8 cellular contexts compared by ENCODE assay signal in genomic region chr1:150619576-150620509, GRCh38. TPM values are rescaled to one million over a fixed set of nuclear protein-coding genes. Genes with fewer than 3 reads are reported as not detected.
DNase-seq lines count a peak whose midpoint lies in the region; ATAC-seq, FAIRE-seq and TF ChIP-seq lines count a peak whose summit lies in the region.

No MANE protein-coding gene starts in this region.

- no peak overlapping the region for H3K27ac ChIP-seq in CD8-positive, alpha-beta T cell (ENCODE audit: low read depth, low read length)
- H3K27ac ChIP-seq in IMR-90 (ENCODE audit: insufficient read depth, low read length) (no peak overlapping the region), heart right ventricle (peak overlapping the region; percentile 2 to 87 (median 76))

- no peaks in the 10 kb centered on the region for H3K27me3 ChIP-seq in CD8-positive, alpha-beta T cell (ENCODE audit: insufficient read depth, low read length)
- no peaks in the 10 kb centered on the region for H3K27me3 ChIP-seq in IMR-90 (ENCODE audit: control insufficient read depth, insufficient read depth, low read length)
- no peaks in the 10 kb centered on the region for H3K27me3 ChIP-seq in heart right ventricle

- no peak overlapping the region for H3K23ac ChIP-seq in IMR-90 (ENCODE audit: low read depth, low read length)

- WGBS in IMR-90 (ENCODE audit: extremely low coverage in 2 of 2, insufficient read length in 1 of 2), 2 experiments = 20% methylated on average over 1 of the region's 4 CpGs; no CpG with 5 or more reads in 1 of the 2 experiments
- 9 to 10% methylated on average over 4 of the region's 4 CpGs for whole genome bisulfite sequencing in heart right ventricle, 2 donors

- no peak overlapping the region; the same call in 1 of the 2 replicates for H3K9ac ChIP-seq in IMR-90 (ENCODE audit: low read depth, low read length)

- peaks cover 49% of the 10 kb centered on the region for H3K4me1 Mint-ChIP-seq in CD8-positive, alpha-beta T cell (ENCODE audit: low read depth)
- peaks cover 64% of the 10 kb centered on the region for H3K4me1 Mint-ChIP-seq in activated CD8-positive, alpha-beta T cell treated with anti-CD3 and anti-CD28 coated beads, Interleukin-2, amount 10 ng/mL, durations not matched to agents 7 days and 5 days (ENCODE audit: low read depth)

- 0 out of 2 replicates have a peak, but pooled peaks cover 2% of the 10 kb centered on the region for H3K9me1 ChIP-seq in IMR-90 (ENCODE audit: insufficient read depth, low read length)

- peak overlapping the region; percentile 49 for H3K27ac Mint-ChIP-seq in CD8-positive, alpha-beta T cell
- peak overlapping the region; percentile 31 for H3K27ac Mint-ChIP-seq in activated CD8-positive, alpha-beta T cell treated with anti-CD3 and anti-CD28 coated beads, Interleukin-2, amount 10 ng/mL, durations not matched to agents 7 days and 5 days

- peak overlapping the region in 1 of 2 experiments; percentile 3; a peak in 1 of 4 replicates for H4K8ac ChIP-seq in IMR-90 (ENCODE audit: low read depth in 2 of 2, low read length in 2 of 2)

- no peaks in the 10 kb centered on the region for H4K20me1 ChIP-seq in IMR-90 (ENCODE audit: insufficient read depth, low read length)

- H2BK5ac ChIP-seq in IMR-90 (ENCODE audit: low read depth, low read length, poor library complexity, severe bottlenecking) = peak overlapping the region; percentile 64

- TF ChIP-seq CTCF in CD8-positive, alpha-beta T cell (IDR thresholded peaks at IDR 0.05) = no peak
- TF ChIP-seq CTCF in IMR-90 (conservative IDR thresholded peaks at IDR 0.05; ENCODE audit: low read depth, low read length) (peak; percentile 46), heart right ventricle (IDR thresholded peaks at IDR 0.05) (peak in 7 of 9 donors; percentile 15 to 39 (median 33))

- no peak overlapping the region for H3K4ac ChIP-seq in IMR-90 (ENCODE audit: low read depth, low read length)

- no peak overlapping the region for H2AFZ ChIP-seq in IMR-90 (replicated peaks; ENCODE audit: low read length, poor library complexity)

- H3K18ac ChIP-seq in IMR-90 (ENCODE audit: low read depth, low read length) = no peak overlapping the region; the same call in 1 of the 2 replicates

- no peak overlapping the region for H4K91ac ChIP-seq in IMR-90 (ENCODE audit: insufficient read depth, low read depth, low read length)

- CTCF ChIA-PET in CD8-positive, alpha-beta T cell (lab: Charles Lee) = interaction anchor here (0.5 to 28.8 kb wide), 10 partner anchors 8 to 88 kb away, joined by 3 to 799 read pairs (median 4); partner anchors contain the start of genes ENSA and MCL1
- CTCF ChIA-PET in IMR-90 (lab: Yijun Ruan, JAX) = interaction anchor here (0.6 to 1.9 kb wide), 12 partner anchors 9 to 349 kb away, joined by 3 to 17 read pairs (median 4); partner anchors contain the start of genes ENSA and MCL1
- CTCF ChIA-PET in activated CD8-positive, alpha-beta T cell treated with anti-CD3 and anti-CD28 coated beads, Interleukin-2, amount 10 ng/mL, durations not matched to agents 7 days and 5 days (lab: Charles Lee) = interaction anchor here (0.8 to 17.7 kb wide), 14 partner anchors 9 to 376 kb away, joined by 3 to 386 read pairs (median 4); partner anchors contain the start of genes ADAMTSL4, ENSA and MCL1

- H2BK120ac ChIP-seq in IMR-90 (ENCODE audit: low read depth, low read length) = no peak overlapping the region

- POLR2A ChIA-PET in CD8-positive, alpha-beta T cell (lab: Charles Lee) = interaction anchor here (0.6 to 5.4 kb wide), 5 partner anchors 8 to 58 kb away, joined by 3 to 82 read pairs (median 3); partner anchors contain the start of genes ENSA and MCL1
- POLR2A ChIA-PET in IMR-90 (lab: Charles Lee; ENCODE audit: unreplicated experiment) = interaction anchor here (0.6 to 1.6 kb wide), 5 partner anchors 9 to 52 kb away, joined by 3 to 5 read pairs (median 4); partner anchors contain the start of genes ENSA and MCL1
- POLR2A ChIA-PET in activated CD8-positive, alpha-beta T cell treated with anti-CD3 and anti-CD28 coated beads, Interleukin-2, amount 10 ng/mL, durations not matched to agents 7 days and 5 days (lab: Charles Lee) = interaction anchor here (1.5 to 15.3 kb wide), 3 partner anchors 9 to 56 kb away, joined by 7 to 224 read pairs (median 169); partner anchors contain the start of genes ENSA and MCL1

- intact Hi-C loops in CD8-positive, alpha-beta T cell (cut with DNase I, micrococcal nuclease) = loop anchor here (2.0 to 10.0 kb wide), 4 partner anchors 15 to 255 kb away; partner anchors contain the start of genes MCL1 (in 2 of the 2) and RPRD2 (in 1 of the 2)
- intact Hi-C loops in IMR-90 (cut with micrococcal nuclease) = loop anchor here (2.0 kb wide), 1 partner anchor 193 kb away; no protein-coding TSS in a partner anchor
- intact Hi-C loops in heart right ventricle (cut with DNase I) = loop anchor here in 9 of 10 donors (2.0 to 10.0 kb wide), 8 partner anchors 38 to 355 kb away; partner anchors contain the start of genes MCL1 (in 2 of the 9) and CERS2 (in 1 of the 9)

- no peaks in the 10 kb centered on the region for H3K9me3 Mint-ChIP-seq in CD8-positive, alpha-beta T cell
- no peaks in the 10 kb centered on the region for H3K9me3 Mint-ChIP-seq in activated CD8-positive, alpha-beta T cell treated with anti-CD3 and anti-CD28 coated beads, Interleukin-2, amount 10 ng/mL, durations not matched to agents 7 days and 5 days (ENCODE audit: insufficient read depth)

- BruUV-seq in IMR-90 (replicated peaks; lab: Mats Ljungman, UMichigan) = no TSS peak

- peak; percentile 26 for ATAC-seq in CD8-positive, alpha-beta T cell
- ATAC-seq in IMR-90 (ENCODE audit: low read depth) (peak; percentile 83), heart right ventricle (peak; percentile 56 to 90 (median 83)), GM21390 (IDR thresholded peaks at IDR 0.05; ENCODE audit: unreplicated experiment) (no peak), GM21515 (IDR thresholded peaks at IDR 0.05; ENCODE audit: unreplicated experiment) (no peak)
- peak; percentile 25 for ATAC-seq in activated CD8-positive, alpha-beta T cell treated with anti-CD3 and anti-CD28 coated beads, Interleukin-2, amount 10 ng/mL, durations not matched to agents 7 days and 5 days

- no peak overlapping the region for H2BK20ac ChIP-seq in IMR-90 (ENCODE audit: low read depth, low read length)

- peaks cover 23% of the 10 kb centered on the region for H3K4me1 ChIP-seq in CD8-positive, alpha-beta T cell (ENCODE audit: insufficient read depth, low read length)
- H3K4me1 ChIP-seq in IMR-90 (ENCODE audit: control insufficient read depth, insufficient read depth, low read length) (peaks cover 10% of the 10 kb centered on the region), heart right ventricle (peaks cover 8 to 75% (median 47%) of the 10 kb centered on the region in 9 donors)

- no peak overlapping the region for H3K4me3 Mint-ChIP-seq in CD8-positive, alpha-beta T cell
- no peak overlapping the region for H3K4me3 Mint-ChIP-seq in activated CD8-positive, alpha-beta T cell treated with anti-CD3 and anti-CD28 coated beads, Interleukin-2, amount 10 ng/mL, durations not matched to agents 7 days and 5 days

- no peaks in the 10 kb centered on the region for H3K9me3 ChIP-seq in CD8-positive, alpha-beta T cell (ENCODE audit: low read length)
- H3K9me3 ChIP-seq in IMR-90 (ENCODE audit: control insufficient read depth, insufficient read depth, low read length) (no peaks in the 10 kb centered on the region), heart right ventricle (no peaks in the 10 kb centered on the region)

- H2AK9ac ChIP-seq in IMR-90 (replicated peaks; ENCODE audit: low read depth, low read length, poor library complexity) = no peak overlapping the region

- TF ChIP-seq POLR2A in IMR-90 (IDR thresholded peaks at IDR 0.05; ENCODE audit: low read depth, low read length) = peak; percentile 53; the same call in 1 of the 2 replicates
- TF ChIP-seq POLR2A in GM12891 (IDR thresholded peaks at IDR 0.05; ENCODE audit: low read depth, low read length) = no peak

- 0 out of 2 replicates have a peak overlapping the region, but pooled peaks have one; percentile 27 for H3K56ac ChIP-seq in IMR-90 (ENCODE audit: extremely low read depth, insufficient read depth, low read length)

- dilution Hi-C loops in IMR-90 (cut with HindIII; ENCODE audit: low sequenced_read_pairs, unreplicated experiment) = no loop called here

- no peak overlapping the region for H2AK5ac ChIP-seq in IMR-90 (ENCODE audit: low read depth, low read length)

- TF ChIP-seq RAD21 in IMR-90 (IDR thresholded peaks at IDR 0.05; ENCODE audit: low read length) = peak; percentile 53

- no peak overlapping the region for H4K5ac ChIP-seq in IMR-90 (ENCODE audit: low read depth, low read length)

- in situ Hi-C loops in IMR-90 (cut with MboI; ENCODE audit: low sequenced_read_pairs) = no loop called here

- no peak overlapping the region for H2BK15ac ChIP-seq in IMR-90 (ENCODE audit: low read depth, low read length)

- FAIRE-seq in GM12891 (lab: Jason Lieb, UNC) = no peak

- DNase-seq in CD8-positive, alpha-beta T cell = no peak
- DNase-seq in IMR-90 = peak; percentile 80
- DNase-seq in activated CD8-positive, alpha-beta T cell treated with anti-CD3 and anti-CD28 coated beads, Interleukin-2, amount 10 ng/mL, durations not matched to agents 7 days and 5 days = no peak
- DNase-seq in heart right ventricle = peak in 1 of 2 donors; percentile 50
- DNase-seq in smooth muscle cell of the brain vasculature (ENCODE audit: low read depth, low spot score) = peak; percentile 44
- no peak for DNase-seq in GM12891 (ENCODE audit: insufficient read length, low spot score)

- H3K36me3 Mint-ChIP-seq in CD8-positive, alpha-beta T cell = peaks cover 71% of the 10 kb centered on the region
- peaks cover 68% of the 10 kb centered on the region for H3K36me3 Mint-ChIP-seq in activated CD8-positive, alpha-beta T cell treated with anti-CD3 and anti-CD28 coated beads, Interleukin-2, amount 10 ng/mL, durations not matched to agents 7 days and 5 days (ENCODE audit: low read depth)

- peaks cover 20 to 40% of the 10 kb centered on the region in 2 experiments for H3K79me1 ChIP-seq in IMR-90 (ENCODE audit: low read depth in 1 of 2, low read length in 2 of 2)

- H3K36me3 ChIP-seq in CD8-positive, alpha-beta T cell (ENCODE audit: insufficient read depth, low read length) = peaks cover 20% of the 10 kb centered on the region
- peaks cover 22% of the 10 kb centered on the region for H3K36me3 ChIP-seq in IMR-90 (ENCODE audit: control insufficient read depth, insufficient read depth, low read length)
- peaks cover 0 to 93% (median 36%) of the 10 kb centered on the region in 9 donors for H3K36me3 ChIP-seq in heart right ventricle

- H3K4me3 ChIP-seq in CD8-positive, alpha-beta T cell (ENCODE audit: low read depth, low read length) = no peak overlapping the region
- H3K4me3 ChIP-seq in IMR-90 (ENCODE audit: insufficient read depth, low read depth, low read length) (no peak overlapping the region), heart right ventricle (peak overlapping the region in 2 of 10 donors; percentile 1 to 5)

- no peak overlapping the region; the same call in 1 of the 2 replicates for H3K14ac ChIP-seq in IMR-90 (replicated peaks; ENCODE audit: low read depth, low read length)

- no peaks in the 10 kb centered on the region for H3K27me3 Mint-ChIP-seq in CD8-positive, alpha-beta T cell (ENCODE audit: low read depth)
- no peaks in the 10 kb centered on the region for H3K27me3 Mint-ChIP-seq in activated CD8-positive, alpha-beta T cell treated with anti-CD3 and anti-CD28 coated beads, Interleukin-2, amount 10 ng/mL, durations not matched to agents 7 days and 5 days (ENCODE audit: low read depth)

- peak overlapping the region; percentile 6; the same call in 1 of the 2 replicates for H3K4me2 ChIP-seq in IMR-90 (ENCODE audit: low read depth, low read length)

RNA-seq across cellular contexts. Expression of gene ENSA, which starts 9.6 kb away (rescaled TPM):
- total RNA-seq in CD8-positive, alpha-beta T cell = 100 to 1,000 TPM; 140 to 141 TPM
- total RNA-seq in IMR-90 (2012; rRNA removed) = 53.2 and 62.8 TPM in 2 replicates
- polyA plus RNA-seq in IMR-90 (2012; rRNA removed) = 89.4 and 96.5 TPM in 2 replicates
- polyA plus RNA-seq in IMR-90 (2012; cell fraction: cytosol; rRNA removed) = 15.3 and 27.8 TPM in 2 replicates
- polyA plus RNA-seq in IMR-90 (2012; cell fraction: nucleus; rRNA removed; ENCODE audit: low replicate concordance) = 6.4 and 30.3 TPM in 2 replicates
- 100 to 1,000 TPM; 208 to 214 TPM for total RNA-seq in activated CD8-positive, alpha-beta T cell treated with anti-CD3 and anti-CD28 coated beads, Interleukin-2, amount 10 ng/mL, durations not matched to agents 7 days and 5 days
- total RNA-seq in heart right ventricle = 100 to 1,000 TPM; 115 to 148 (median 132) TPM
- polyA plus RNA-seq in heart right ventricle = 10 to 100 TPM; 66.7 to 92.6 TPM
- 196 TPM for polyA plus RNA-seq in GM12891 (2012; ENCODE audit: low read depth, missing spikeins)

RNA-seq across cellular contexts. Expression of gene MCL1, which starts 40.4 kb away (rescaled TPM):
- 100 to 1,000 TPM; 682 to 685 TPM for total RNA-seq in CD8-positive, alpha-beta T cell
- total RNA-seq in IMR-90 (2012; rRNA removed) = 142 and 212 TPM in 2 replicates
- 79.5 and 88.4 TPM in 2 replicates for polyA plus RNA-seq in IMR-90 (2012; rRNA removed)
- polyA plus RNA-seq in IMR-90 (2012; cell fraction: cytosol; rRNA removed) = 32.7 and 42.7 TPM in 2 replicates
- polyA plus RNA-seq in IMR-90 (2012; cell fraction: nucleus; rRNA removed; ENCODE audit: low replicate concordance) = 327 and 737 TPM in 2 replicates
- 100 to 1,000 TPM; 249 to 261 TPM for total RNA-seq in activated CD8-positive, alpha-beta T cell treated with anti-CD3 and anti-CD28 coated beads, Interleukin-2, amount 10 ng/mL, durations not matched to agents 7 days and 5 days
- total RNA-seq in heart right ventricle = 100 to 1,000 TPM in 8 of 10 donors, 10 to 100 TPM in 2; 76.4 to 155 (median 122) TPM
- polyA plus RNA-seq in heart right ventricle = 10 to 100 TPM; 54.3 to 77.7 TPM
- 123 TPM for polyA plus RNA-seq in GM12891 (2012; ENCODE audit: low read depth, missing spikeins)

Comparison
In these comparisons a context has a peak if more than half of its experiments do, and no peak if none do; other contexts are left out.
1. ATAC-seq: peak in CD8-positive, alpha-beta T cell (single experiment), IMR-90 (single experiment), activated CD8-positive, alpha-beta T cell treated with anti-CD3 and anti-CD28 coated beads, Interleukin-2, amount 10 ng/mL, durations not matched to agents 7 days and 5 days (single experiment) and heart right ventricle (8 of 8); none in GM21390 (single experiment) and GM21515 (single experiment).
2. DNase-seq: peak in IMR-90 (single experiment) and smooth muscle cell of the brain vasculature (single experiment); none in CD8-positive, alpha-beta T cell (0 of 7), activated CD8-positive, alpha-beta T cell treated with anti-CD3 and anti-CD28 coated beads, Interleukin-2, amount 10 ng/mL, durations not matched to agents 7 days and 5 days (single experiment) and GM12891 (single experiment).
3. H3K27ac ChIP-seq: peak in heart right ventricle (10 of 10); none in CD8-positive, alpha-beta T cell (single experiment) and IMR-90 (single experiment).